In genomic region chr6:163416640-163417253, GRCh38 we compare ENCODE assay signal across 8 cellular contexts. TPM values are rescaled to one million over a fixed set of nuclear protein-coding genes. Genes with fewer than 3 reads are reported as not detected.
DNase-seq lines count a peak whose midpoint lies in the region; ATAC-seq, FAIRE-seq and TF ChIP-seq lines count a peak whose summit lies in the region.

No MANE protein-coding gene starts in this region.

- H3K27ac ChIP-seq in endothelial cell of umbilical vein (ENCODE audit: insufficient read depth, low read depth, low read length) (peak overlapping the region; percentile 71), mucosa of rectum (ENCODE audit: low read depth in 2 of 2, low read length in 2 of 2) (peak overlapping the region; percentile 83 to 91)

- H3K27me3 ChIP-seq in endothelial cell of umbilical vein (ENCODE audit: control insufficient read depth in 2 of 2, insufficient read depth in 2 of 2, low read length in 2 of 2), result no peaks in the 10 kb centered on the region
- peaks cover 0 to 31% of the 10 kb centered on the region in 2 donors for H3K27me3 ChIP-seq in mucosa of rectum (ENCODE audit: control insufficient read depth in 2 of 2, insufficient read depth in 2 of 2, low read length in 2 of 2)

- CTCF ChIA-PET in endothelial cell of umbilical vein (lab: Charles Lee), result interaction anchor here (0.9 to 3.6 kb wide), 20 partner anchors 9 to 1998 kb away, joined by 3 to 31 read pairs (median 5); no protein-coding TSS in a partner anchor

- no peak for ATAC-seq in HG02763 (IDR thresholded peaks at IDR 0.05; ENCODE audit: unreplicated experiment)

- H3K4me2 ChIP-seq in endothelial cell of umbilical vein (ENCODE audit: insufficient read depth, low read length), result peak overlapping the region; percentile 98

- H2AFZ ChIP-seq in endothelial cell of umbilical vein (ENCODE audit: low read depth, low read length), result no peak overlapping the region

- peak; percentile 89 for FAIRE-seq in endothelial cell of umbilical vein (lab: Jason Lieb, UNC)

- TF ChIP-seq CTCF in WI38 (IDR thresholded peaks at IDR 0.05; ENCODE audit: low read depth, low read length) (peak; percentile 27; the same call in 1 of the 2 replicates), endothelial cell of umbilical vein (IDR thresholded peaks at IDR 0.05; ENCODE audit: extremely low read depth in 1 of 2, insufficient read depth in 1 of 2, low read depth in 1 of 2, low read length in 2 of 2) (peak; percentile 31 to 41)

- intact Hi-C loops in endothelial cell of umbilical vein (cut with micrococcal nuclease), result loop anchor here (1.0 to 10.0 kb wide), 19 partner anchors 44 to 1631 kb away; partner anchors contain the start of genes PACRG and PRKN

- H3K4me3 ChIP-seq in WI38 (ENCODE audit: low read depth, low read length), result peak overlapping the region; percentile 77
- peak overlapping the region; percentile 84 to 94 (median 92) for H3K4me3 ChIP-seq in endothelial cell of umbilical vein (replicated peaks in 1 of 3; ENCODE audit: insufficient read depth in 1 of 3, low read depth in 1 of 3, low read length in 3 of 3)
- H3K4me3 ChIP-seq in mucosa of rectum (ENCODE audit: low read length in 2 of 2), result peak overlapping the region; percentile 81 to 87

- dilution Hi-C loops in endothelial cell of umbilical vein (cut with MboI; ENCODE audit: extremely low pct_ligation_motif_present, low sequenced_read_pairs), result no loop called here

- H3K79me2 ChIP-seq in endothelial cell of umbilical vein (ENCODE audit: control insufficient read depth, insufficient read depth, low read length), result peaks cover 72% of the 10 kb centered on the region

- H3K9me3 ChIP-seq in endothelial cell of umbilical vein (replicated peaks; ENCODE audit: control insufficient read depth, insufficient read depth, low read length), result no peaks in the 10 kb centered on the region
- H3K9me3 ChIP-seq in mucosa of rectum (ENCODE audit: control insufficient read depth in 2 of 2, low read length in 2 of 2), result no peaks in the 10 kb centered on the region

- POLR2A ChIA-PET in endothelial cell of umbilical vein (lab: Charles Lee), result interaction anchor here (1.1 to 1.8 kb wide), 3 partner anchors 10 to 81 kb away, joined by 3 to 6 read pairs (median 4); no protein-coding TSS in a partner anchor

- H4K20me1 ChIP-seq in endothelial cell of umbilical vein (replicated peaks; ENCODE audit: control insufficient read depth, extremely low read depth, insufficient read depth, low read length), result peaks cover 19% of the 10 kb centered on the region

- H3K4me1 ChIP-seq in endothelial cell of umbilical vein (ENCODE audit: control insufficient read depth, extremely low read depth, insufficient read depth, low read length) (peaks cover 41% of the 10 kb centered on the region), mucosa of rectum (ENCODE audit: control insufficient read depth in 2 of 2, insufficient read depth in 2 of 2, low read length in 2 of 2) (peaks cover 0 to 2% of the 10 kb centered on the region in 2 donors)

- BruUV-seq in endothelial cell of umbilical vein (replicated peaks; lab: Mats Ljungman, UMichigan), result no TSS peak

- H3K36me3 ChIP-seq in endothelial cell of umbilical vein (ENCODE audit: control insufficient read depth in 2 of 2, extremely low read depth in 1 of 2, insufficient read depth in 2 of 2, low read length in 2 of 2), result no peaks in the 10 kb centered on the region
- no peaks in the 10 kb centered on the region for H3K36me3 ChIP-seq in mucosa of rectum (ENCODE audit: control insufficient read depth in 2 of 2, insufficient read depth in 2 of 2, low read length in 2 of 2)

- DNase-seq in NCI-H510A treated with DMSO at 0.1 percent for 48 hours (lab: John Stamatoyannopoulos, UW) (peak; percentile 30), NCI-H510A (lab: John Stamatoyannopoulos, UW) (no peak), LoVo (ENCODE audit: low spot score) (peak; percentile 59), endothelial cell of umbilical vein (ENCODE audit: low read depth, low spot score) (peak; percentile 91), ureter (ENCODE audit: low spot score) (peak; percentile 72)

- TF ChIP-seq POLR2A in endothelial cell of umbilical vein (IDR thresholded peaks at IDR 0.05; ENCODE audit: low read depth, low read length), result peak; percentile 48

- H3K9me1 ChIP-seq in endothelial cell of umbilical vein (replicated peaks; ENCODE audit: control insufficient read depth, extremely low read depth, insufficient read depth, low read length), result no peaks in the 10 kb centered on the region

- H3K9ac ChIP-seq in endothelial cell of umbilical vein (replicated peaks; ENCODE audit: extremely low read depth, insufficient read depth, low read length) (peak overlapping the region; percentile 98), mucosa of rectum (ENCODE audit: low read depth in 1 of 2, low read length in 2 of 2) (peak overlapping the region; percentile 48 to 80)

TF ChIP-seq in endothelial cell of umbilical vein, 7 proteins besides CTCF, POLR2A, EP300 and RAD21:
- no peak for TF ChIP-seq GATA2 (IDR thresholded peaks at IDR 0.05; ENCODE audit: insufficient read depth, insufficient read length, low read depth, low read length)
- no peak for TF ChIP-seq POLR2AphosphoS5 (IDR thresholded peaks at IDR 0.05; ENCODE audit: insufficient read depth, low read depth, low read length)
- TF ChIP-seq FOS (IDR thresholded peaks at IDR 0.05; ENCODE audit: borderline replicate concordance, insufficient read depth, low read length), result no peak
- no peak for TF ChIP-seq JUN (IDR thresholded peaks at IDR 0.05; ENCODE audit: borderline replicate concordance, insufficient read depth, insufficient read length, low read depth)
- no peak for TF ChIP-seq MAX (IDR thresholded peaks at IDR 0.05; ENCODE audit: insufficient read depth, insufficient read length)

RNA-seq across cellular contexts. Expression of gene QKI, which starts 2.2 kb away (rescaled TPM):
- total RNA-seq in endothelial cell of umbilical vein (232 and 233 TPM in 2 replicates), ureter (96.7 TPM)
- 175 and 178 TPM in 2 replicates for polyA plus RNA-seq in endothelial cell of umbilical vein
- 152 and 173 TPM in 2 replicates for polyA plus RNA-seq in endothelial cell of umbilical vein (2011; cell fraction: cytosol; rRNA removed)
- 179 and 220 TPM in 2 replicates for polyA plus RNA-seq in endothelial cell of umbilical vein (2011; cell fraction: nucleus; rRNA removed)
- 92.6 and 143 TPM in 2 replicates for polyA plus RNA-seq in endothelial cell of umbilical vein (2012)
- polyA minus RNA-seq in endothelial cell of umbilical vein, result 484 and 519 TPM in 2 replicates
- polyA minus RNA-seq in endothelial cell of umbilical vein (2011; cell fraction: cytosol; rRNA and poly(A)+ RNA removed), result 83.3 TPM
- polyA minus RNA-seq in endothelial cell of umbilical vein (2011; cell fraction: nucleus; rRNA and poly(A)+ RNA removed), result 324 and 418 TPM in 2 replicates
